Comparison of ENCODE assay signal across 30 cellular contexts in genomic region chrX:144709841-144710240, GRCh38.
"Had no signal": no experiment of that assay in that cellular context is flagged by ENCODE, and none has a peak within 500 bp of the region (broad histone marks: within the 10 kb centered on the region; RNA-seq: fewer than 3 reads in every experiment).

No MANE protein-coding gene starts in this region.

- H3K36me3 ChIP-seq: cardiac muscle cell, esophagus muscularis mucosa, gastrocnemius medialis, heart left ventricle had no signal

- H3K4me3 ChIP-seq: body of pancreas, cardiac muscle cell, esophagus muscularis mucosa, gastrocnemius medialis, heart left ventricle had no signal

- H3K27ac ChIP-seq: body of pancreas, cardiac muscle cell, esophagus muscularis mucosa, foreskin keratinocyte, gastrocnemius medialis, heart left ventricle had no signal

- H3K27me3 ChIP-seq: body of pancreas, cardiac muscle cell, esophagus muscularis mucosa, foreskin keratinocyte, gastrocnemius medialis, heart left ventricle had no signal

- DNase-seq: activated CD4-positive, alpha-beta memory T cell treated with anti-CD3 and anti-CD28 coated beads, Interleukin-2, amount 10 ng/mL, durations not matched to agents 7 days and 5 days; activated CD4-positive, alpha-beta T cell treated with anti-CD3 and anti-CD28 coated beads for 4 hours; activated CD4-positive, alpha-beta T cell treated with anti-CD3 and anti-CD28 coated beads, Interleukin-2, amount 10 ng/mL, durations not matched to agents 7 days and 5 days; activated CD4-positive, alpha-beta T cell treated with anti-CD3 and anti-CD28 coated beads, Interleukin-2, amount 50 U/mL, for 4 hours; activated CD4-positive, CD25-positive, alpha-beta regulatory T cell; activated CD4-positive, CD25-positive, alpha-beta regulatory T cell treated with anti-CD3 and anti-CD28 coated beads, Interleukin-2, amount 50 U/mL, for 72 hours; activated CD8-positive, alpha-beta memory T cell treated with anti-CD3 and anti-CD28 coated beads, Interleukin-2, amount 50 U/mL, for 48 hours; activated effector memory CD4-positive, alpha-beta T cell treated with Interleukin-2 at 50 U/mL for 16 hours; activated gamma-delta T cell treated with Interleukin-2 at 50 U/mL for 16 hours; activated naive CD4-positive, alpha-beta T cell treated with anti-CD3 and anti-CD28 coated beads, Interleukin-2, amount 50 U/mL, for 16 hours; activated naive CD4-positive, alpha-beta T cell treated with Interleukin-2 at 50 U/mL for 16 hours; activated T-cell treated with anti-CD3 and anti-CD28 coated beads for 4 hours; activated T-cell treated with anti-CD3 and anti-CD28 coated beads, Interleukin-2, amount 50 U/mL, for 24 hours; activated T-cell treated with anti-CD3 and anti-CD28 coated beads, Interleukin-2, amount 50 U/mL, for 72 hours; amniotic stem cell; anterior cingulate cortex; body of pancreas; central memory CD4-positive, alpha-beta T cell; cortex of kidney; dermis blood vessel endothelial cell; effector CD4-positive, alpha-beta T cell; effector memory CD8-positive, alpha-beta T cell; erythroblast; foreskin keratinocyte; gastrocnemius medialis; glutamatergic neuron; heart left ventricle; T-helper 2 cell had no signal

- H3K4me1 ChIP-seq: body of pancreas, esophagus muscularis mucosa, foreskin keratinocyte, gastrocnemius medialis, heart left ventricle had no signal

- ATAC-seq: activated T-cell treated with anti-CD3 and anti-CD28 coated beads, Interleukin-2, amount 50 U/mL, for 72 hours; body of pancreas; effector memory CD8-positive, alpha-beta T cell; foreskin keratinocyte; gastrocnemius medialis; heart left ventricle had no signal
